In the genomic region with DNA sequence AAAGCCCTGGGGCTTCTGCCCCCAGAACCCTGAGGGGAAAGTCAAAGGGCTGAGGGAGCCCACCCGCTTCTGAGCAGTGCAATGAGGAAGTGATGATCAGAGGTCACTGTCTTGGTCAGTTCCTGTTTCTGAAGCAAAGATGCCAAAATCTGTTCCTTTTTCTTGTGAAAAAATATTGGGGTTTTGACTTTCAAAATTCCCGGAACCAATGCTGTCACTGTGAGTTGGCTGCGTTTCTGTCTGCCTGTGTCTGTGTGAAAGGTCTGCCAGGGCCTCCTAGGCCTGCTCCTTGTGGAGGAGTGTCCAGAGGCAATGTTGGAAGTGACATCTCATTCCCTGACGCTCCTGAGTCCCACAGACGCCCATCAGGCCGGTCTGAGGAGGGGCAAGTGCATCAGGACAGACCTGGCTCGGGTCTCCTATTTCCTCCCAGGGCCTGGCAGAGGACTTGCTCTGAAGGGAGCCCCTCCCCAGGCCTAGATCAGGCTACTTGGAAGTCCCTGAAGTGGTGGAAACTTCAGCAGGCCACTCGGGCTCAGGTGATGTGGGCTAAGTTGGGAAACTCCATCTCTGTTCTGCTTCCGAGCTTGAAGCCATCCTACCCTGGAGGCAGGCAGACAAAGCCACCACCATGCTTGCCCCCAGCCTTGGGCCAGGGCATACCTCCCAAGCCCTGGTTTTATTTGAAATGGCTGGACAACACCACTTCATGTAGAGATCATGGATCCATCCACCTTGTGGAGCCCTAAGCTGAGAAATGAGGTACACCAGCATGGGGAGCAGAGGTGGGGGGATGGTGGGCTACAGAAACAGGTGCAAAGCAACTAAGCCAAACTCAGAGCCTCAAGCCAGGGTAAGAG, we compare ENCODE assay signal across 9 cellular contexts. TPM values are rescaled to one million over a fixed set of nuclear protein-coding genes. Genes with fewer than 3 reads are reported as not detected.
DNase-seq lines count a peak whose midpoint lies in the region; ATAC-seq and TF ChIP-seq lines count a peak whose summit lies in the region.
"Had no signal": no experiment of that assay in that cellular context is flagged by ENCODE, and none has a peak within 500 bp of the region (broad histone marks: within the 10 kb centered on the region; RNA-seq: fewer than 3 reads in every experiment).

No MANE protein-coding gene starts in this region.

- peaks cover 48% of the 10 kb centered on the region for H3K4me1 Mint-ChIP-seq in activated naive CD8-positive, alpha-beta T cell treated with anti-CD3 and anti-CD28 coated beads, Interleukin-2, amount 10 ng/mL, durations not matched to agents 7 days and 5 days
- H3K4me1 Mint-ChIP-seq in activated naive CD8-positive, alpha-beta T cell treated with anti-CD3 and anti-CD28 coated beads for 36 hours = peaks cover 34% of the 10 kb centered on the region

- H3K36me3 ChIP-seq in muscle layer of colon (ENCODE audit: insufficient read depth, low read length) (no peaks in the 10 kb centered on the region), vagina (no peaks in the 10 kb centered on the region)

- no peaks in the 10 kb centered on the region for H3K27me3 ChIP-seq in muscle layer of colon (ENCODE audit: control insufficient read depth in 1 of 2, insufficient read depth in 2 of 2, low read length in 2 of 2)
- no peaks in the 10 kb centered on the region for H3K27me3 ChIP-seq in vagina

- intact Hi-C loops in vagina (cut with DNase I) = loop anchor here (5.0 to 10.0 kb wide), 2 partner anchors 138 to 236 kb away; no protein-coding TSS in a partner anchor

- peak overlapping the region; percentile 60 for H3K4me3 Mint-ChIP-seq in activated naive CD8-positive, alpha-beta T cell treated with anti-CD3 and anti-CD28 coated beads, Interleukin-2, amount 10 ng/mL, durations not matched to agents 7 days and 5 days
- no peak overlapping the region for H3K4me3 Mint-ChIP-seq in activated naive CD8-positive, alpha-beta T cell treated with anti-CD3 and anti-CD28 coated beads for 36 hours

- H3K9ac ChIP-seq in muscle layer of colon (ENCODE audit: low read length) = no peak overlapping the region

- H3K4me1 ChIP-seq in muscle layer of colon (ENCODE audit: insufficient read depth, low read length) (peaks cover 10% of the 10 kb centered on the region), vagina (peaks cover 21% of the 10 kb centered on the region)

- H3K27ac ChIP-seq in muscle layer of colon (ENCODE audit: low read depth, low read length) (peak overlapping the region; percentile 43), vagina (peak overlapping the region; percentile 43)
- H3K27ac ChIP-seq: SK-N-MC had no signal

- H3K27ac Mint-ChIP-seq in activated naive CD8-positive, alpha-beta T cell treated with anti-CD3 and anti-CD28 coated beads, Interleukin-2, amount 10 ng/mL, durations not matched to agents 7 days and 5 days = peak overlapping the region; percentile 79
- no peak overlapping the region for H3K27ac Mint-ChIP-seq in activated naive CD8-positive, alpha-beta T cell treated with anti-CD3 and anti-CD28 coated beads for 36 hours

- POLR2A ChIA-PET in activated naive CD8-positive, alpha-beta T cell treated with anti-CD3 and anti-CD28 coated beads, Interleukin-2, amount 10 ng/mL, durations not matched to agents 7 days and 5 days (lab: Charles Lee) = interaction anchor here (1.0 to 9.5 kb wide), 3 partner anchors 29 to 72 kb away, joined by 3 to 131 read pairs (median 10); no protein-coding TSS in a partner anchor

- peaks cover 4% of the 10 kb centered on the region for H3K27me3 Mint-ChIP-seq in activated naive CD8-positive, alpha-beta T cell treated with anti-CD3 and anti-CD28 coated beads, Interleukin-2, amount 10 ng/mL, durations not matched to agents 7 days and 5 days
- no peaks in the 10 kb centered on the region for H3K27me3 Mint-ChIP-seq in activated naive CD8-positive, alpha-beta T cell treated with anti-CD3 and anti-CD28 coated beads for 36 hours

- peaks cover 2% of the 10 kb centered on the region for H3K36me3 Mint-ChIP-seq in activated naive CD8-positive, alpha-beta T cell treated with anti-CD3 and anti-CD28 coated beads, Interleukin-2, amount 10 ng/mL, durations not matched to agents 7 days and 5 days
- peaks cover 10% of the 10 kb centered on the region for H3K36me3 Mint-ChIP-seq in activated naive CD8-positive, alpha-beta T cell treated with anti-CD3 and anti-CD28 coated beads for 36 hours

- H3K9me3 Mint-ChIP-seq in activated naive CD8-positive, alpha-beta T cell treated with anti-CD3 and anti-CD28 coated beads, Interleukin-2, amount 10 ng/mL, durations not matched to agents 7 days and 5 days = peaks cover 6% of the 10 kb centered on the region
- peaks cover 10% of the 10 kb centered on the region for H3K9me3 Mint-ChIP-seq in activated naive CD8-positive, alpha-beta T cell treated with anti-CD3 and anti-CD28 coated beads for 36 hours

- TF ChIP-seq CTCF in cardiac fibroblast (IDR thresholded peaks at IDR 0.05; ENCODE audit: low read depth, low read length) (no peak), vagina (IDR thresholded peaks at IDR 0.05) (no peak)

- H3K4me3 ChIP-seq in cardiac fibroblast (replicated peaks in 1 of 2; ENCODE audit: low read depth in 2 of 2, low read length in 2 of 2) (no peak overlapping the region), muscle layer of colon (ENCODE audit: low read depth in 1 of 2, low read length in 2 of 2) (no peak overlapping the region), vagina (no peak overlapping the region)
- H3K4me3 ChIP-seq: SK-N-MC had no signal

- TF ChIP-seq POLR2A in vagina (IDR thresholded peaks at IDR 0.05) = no peak

- no peak for DNase-seq in activated naive CD8-positive, alpha-beta T cell treated with anti-CD3 and anti-CD28 coated beads, Interleukin-2, amount 10 ng/mL, durations not matched to agents 7 days and 5 days
- no peak for DNase-seq in activated naive CD8-positive, alpha-beta T cell treated with anti-CD3 and anti-CD28 coated beads for 36 hours
- peak; percentile 39 to 47 for DNase-seq in cardiac fibroblast (ENCODE audit: low read depth in 2 of 2)
- DNase-seq in vagina (ENCODE audit: extremely low spot score in 2 of 2) = no peak
- DNase-seq in foreskin melanocyte = no peak
- no peak for DNase-seq in occipital lobe (lab: John Stamatoyannopoulos, UW)

- ATAC-seq in activated naive CD8-positive, alpha-beta T cell treated with anti-CD3 and anti-CD28 coated beads, Interleukin-2, amount 10 ng/mL, durations not matched to agents 7 days and 5 days (ENCODE audit: low read depth) = no peak
- no peak for ATAC-seq in GM19324 (IDR thresholded peaks at IDR 0.05; ENCODE audit: low FRiP score, unreplicated experiment)

- H3K9me3 ChIP-seq in muscle layer of colon (ENCODE audit: low read length) (no peaks in the 10 kb centered on the region), vagina (no peaks in the 10 kb centered on the region)

RNA-seq across cellular contexts. Expression of gene PKDCC, which starts 51.0 kb away (rescaled TPM):
- total RNA-seq in activated naive CD8-positive, alpha-beta T cell treated with anti-CD3 and anti-CD28 coated beads, Interleukin-2, amount 10 ng/mL, durations not matched to agents 7 days and 5 days = not detected
- not detected for total RNA-seq in activated naive CD8-positive, alpha-beta T cell treated with anti-CD3 and anti-CD28 coated beads for 36 hours
- total RNA-seq in vagina = 146 TPM
- 16.2 TPM for total RNA-seq in occipital lobe

Comparison
In these comparisons a context has a peak if more than half of its experiments do, and no peak if none do; other contexts are left out.
1. DNase-seq: peak in cardiac fibroblast (2 of 2); none in activated naive CD8-positive, alpha-beta T cell treated with anti-CD3 and anti-CD28 coated beads, Interleukin-2, amount 10 ng/mL, durations not matched to agents 7 days and 5 days (single experiment), activated naive CD8-positive, alpha-beta T cell treated with anti-CD3 and anti-CD28 coated beads for 36 hours (single experiment), vagina (0 of 2), foreskin melanocyte (single experiment) and occipital lobe (single experiment).
2. RNA of gene PKDCC, which starts 51.0 kb away (total RNA-seq): 146 TPM in vagina (single experiment) and 16.2 TPM in occipital lobe (single experiment); not detected in activated naive CD8-positive, alpha-beta T cell treated with anti-CD3 and anti-CD28 coated beads, Interleukin-2, amount 10 ng/mL, durations not matched to agents 7 days and 5 days and not detected in activated naive CD8-positive, alpha-beta T cell treated with anti-CD3 and anti-CD28 coated beads for 36 hours; every median in the first group is over 10 times any median in the second.